In the genomic region with DNA sequence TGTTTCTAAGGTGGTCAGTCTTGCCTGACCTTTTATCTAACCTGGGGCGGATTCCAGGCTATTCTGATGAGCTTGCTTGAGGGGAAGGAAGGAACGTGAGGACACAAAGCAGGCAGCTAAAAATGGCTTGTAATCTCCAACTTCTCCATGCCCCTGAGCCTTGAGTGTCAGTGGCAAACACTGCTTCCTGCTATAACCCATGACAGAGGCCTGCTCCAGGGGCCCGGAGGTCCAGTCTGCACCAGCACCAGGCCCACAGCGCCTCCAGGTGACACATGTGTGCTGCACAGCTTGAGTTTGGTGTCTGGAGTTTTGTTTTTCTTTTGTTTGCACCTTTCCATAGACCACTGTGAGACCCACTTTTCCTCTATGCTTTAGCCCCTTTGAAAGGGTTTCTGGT, we compare ENCODE assay signal across 29 cellular contexts.
DNase-seq lines count a peak whose midpoint lies in the region; ATAC-seq, FAIRE-seq and TF ChIP-seq lines count a peak whose summit lies in the region.
"Had no signal": no experiment of that assay in that cellular context is flagged by ENCODE, and none has a peak within 500 bp of the region (broad histone marks: within the 10 kb centered on the region; RNA-seq: fewer than 3 reads in every experiment).

No MANE protein-coding gene starts in this region.

- TF ChIP-seq EP300 in HepG2 (IDR thresholded peaks at IDR 0.05; ENCODE audit: low read depth in 2 of 2, low read length in 2 of 2) (no peak), HepG2 (CRISPR knock-in tag; IDR thresholded peaks at IDR 0.05; ENCODE audit: borderline replicate concordance) (no peak)

- WGBS in HepG2 (ENCODE audit: low lambda C conversion rate), result 7% methylated on average over 3 of the region's 4 CpGs
- 50% methylated on average over 3 of the region's 4 CpGs for WGBS in right lobe of liver (ENCODE audit: insufficient coverage, low coverage, low lambda C conversion rate, missing lambda C conversion rate)

- no peak overlapping the region for H3K4me3 Mint-ChIP-seq in immature natural killer cell
- H3K4me3 Mint-ChIP-seq: activated CD4-positive, alpha-beta memory T cell treated with anti-CD3 and anti-CD28 coated beads for 36 hours; activated T-helper 17 cell treated with anti-CD3 and anti-CD28 coated beads, Interleukin-2, amount 50 U/mL, for 72 hours; stimulated activated memory B cell treated with anti-CD40 and anti-IgM and Interleukin-4, amounts not matched to agents 10 μg/mL and 1 μg/mL and 100 μg/mL, for 72 hours had no signal

- TF ChIP-seq CTCF in HepG2 (CRISPR knock-in tag; IDR thresholded peaks at IDR 0.05) (no peak; the same call in 1 of the 2 replicates), right lobe of liver (IDR thresholded peaks at IDR 0.05) (no peak), dorsolateral prefrontal cortex (IDR thresholded peaks at IDR 0.05 in 54 of 56, conservative IDR thresholded peaks at IDR 0.05 in 2 of 56; ENCODE audit: low read depth in 1 of 56, partially characterized antibody in 56 of 56) (peak in 4 of 56 donors; percentile 7 to 20 (median 12))

- ATAC-seq in HepG2 (peak; percentile 45; the same call in 2 of the 3 replicates), right lobe of liver (no peak)
- ATAC-seq: activated CD4-positive, CD25-positive, alpha-beta regulatory T cell treated with anti-CD3 and anti-CD28 coated beads, Interleukin-2, amount 50 U/mL, for 24 hours; activated T-helper 17 cell treated with anti-CD3 and anti-CD28 coated beads, Interleukin-2, amount 50 U/mL, for 72 hours; GM12878; sciatic nerve had no signal

- no peak overlapping the region for H3K4me2 ChIP-seq in HepG2 (ENCODE audit: low read depth, low read length)
- H3K4me2 ChIP-seq: BLaER1 treated with 17β-estradiol and CSF1 and Interleukin-3, amounts not matched to agents 10 nM and 100 nM had no signal

- H3K4me1 ChIP-seq in HepG2 (ENCODE audit: insufficient read depth, low read length) (no peaks in the 10 kb centered on the region), right lobe of liver (no peaks in the 10 kb centered on the region)
- H3K4me1 ChIP-seq: BLaER1 treated with 17β-estradiol and CSF1 and Interleukin-3, amounts not matched to agents 10 nM and 100 nM; Caco-2 had no signal

- no peak overlapping the region for H2AFZ ChIP-seq in HepG2 (ENCODE audit: low read length)

- H3K27me3 ChIP-seq in HepG2 (ENCODE audit: control insufficient read depth in 1 of 2, insufficient read depth in 2 of 2, low read length in 2 of 2) (peaks cover 4 to 45% of the 10 kb centered on the region in 2 experiments; a peak in 4 of 5 replicates), right lobe of liver (no peaks in the 10 kb centered on the region), dorsolateral prefrontal cortex (no peaks in the 10 kb centered on the region)
- H3K27me3 ChIP-seq: BLaER1 treated with 17β-estradiol and CSF1 and Interleukin-3, amounts not matched to agents 10 nM and 100 nM had no signal

- no peaks in the 10 kb centered on the region for H3K79me2 ChIP-seq in HepG2 (ENCODE audit: insufficient read depth, low read length)

- H3K9me3 Mint-ChIP-seq in immature natural killer cell, result peaks cover 0 to 5% (median 0%) of the 10 kb centered on the region in 6 donors
- H3K9me3 Mint-ChIP-seq: activated CD4-positive, alpha-beta memory T cell treated with anti-CD3 and anti-CD28 coated beads for 36 hours; activated T-helper 17 cell treated with anti-CD3 and anti-CD28 coated beads, Interleukin-2, amount 50 U/mL, for 72 hours; nephron; stimulated activated memory B cell treated with anti-CD40 and anti-IgM and Interleukin-4, amounts not matched to agents 10 μg/mL and 1 μg/mL and 100 μg/mL, for 72 hours had no signal

- H3K36me3 Mint-ChIP-seq in immature natural killer cell, result no peaks in the 10 kb centered on the region
- H3K36me3 Mint-ChIP-seq: activated CD4-positive, alpha-beta memory T cell treated with anti-CD3 and anti-CD28 coated beads for 36 hours; stimulated activated memory B cell treated with anti-CD40 and anti-IgM and Interleukin-4, amounts not matched to agents 10 μg/mL and 1 μg/mL and 100 μg/mL, for 72 hours had no signal

- FAIRE-seq in HepG2 (lab: Jason Lieb, UNC), result no peak
- FAIRE-seq: GM12878 had no signal

- intact Hi-C loops in HepG2 (cut with micrococcal nuclease; ENCODE audit: unreplicated experiment), result no loop called here
- intact Hi-C loops in right lobe of liver (cut with DNase I), result no loop called here
- intact Hi-C loops in dorsolateral prefrontal cortex (cut with DNase I), result no loop called here

- no peaks in the 10 kb centered on the region for H4K20me1 ChIP-seq in HepG2 (ENCODE audit: insufficient read depth, low read length)
- H4K20me1 ChIP-seq: BLaER1 treated with 17β-estradiol and CSF1 and Interleukin-3, amounts not matched to agents 10 nM and 100 nM had no signal

- POLR2A ChIA-PET in HepG2 (lab: Yijun Ruan, JAX), result no interaction called here

- no peaks in the 10 kb centered on the region for H3K4me1 Mint-ChIP-seq in immature natural killer cell
- H3K4me1 Mint-ChIP-seq: activated T-helper 17 cell treated with anti-CD3 and anti-CD28 coated beads, Interleukin-2, amount 50 U/mL, for 72 hours; stimulated activated memory B cell treated with anti-CD40 and anti-IgM and Interleukin-4, amounts not matched to agents 10 μg/mL and 1 μg/mL and 100 μg/mL, for 72 hours had no signal

- no peak for TF ChIP-seq POLR2A in HepG2 (IDR thresholded peaks at IDR 0.05; ENCODE audit: insufficient read depth in 1 of 2, low read depth in 2 of 2, low read length in 2 of 2)
- TF ChIP-seq POLR2A in right lobe of liver (IDR thresholded peaks at IDR 0.05), result no peak

- BruUV-seq in HepG2 (replicated peaks; lab: Mats Ljungman, UMichigan), result no TSS peak

- in situ Hi-C loops in HepG2 (cut with HindIII; ENCODE audit: extremely low pct_ligation_motif_present, low pct_unique_long_range_greater_than_20kb), result no loop called here

- no peak for DNase-seq in HepG2 (ENCODE audit: low spot score)
- DNase-seq in right lobe of liver, result no peak
- DNase-seq in M059J (ENCODE audit: low read depth), result peak; percentile 3
- no peak for DNase-seq in dorsolateral prefrontal cortex
- DNase-seq in immature natural killer cell, result no peak
- DNase-seq in dedifferentiated amniotic fluid mesenchymal stem cell (ENCODE audit: extremely low spot score), result no peak
- no peak for DNase-seq in RKO (ENCODE audit: low spot score)
- DNase-seq in epidermal melanocyte (ENCODE audit: insufficient read length, low spot score), result no peak
- DNase-seq: activated CD4-positive, alpha-beta memory T cell treated with anti-CD3 and anti-CD28 coated beads for 36 hours; activated CD8-positive, alpha-beta memory T cell treated with anti-CD3 and anti-CD28 coated beads, Interleukin-2, amount 50 U/mL, for 4 hours; activated naive CD4-positive, alpha-beta T cell treated with anti-CD3 and anti-CD28 coated beads, Interleukin-2, amount 50 U/mL, for 16 hours; amniotic stem cell; Caco-2; DND-41; effector CD8-positive, alpha-beta T cell; Kasumi-1; kidney glomerular epithelial cell; NK-92 treated with Interleukin-12 subunit alpha and Interleukin-12 subunit beta, amount 100 ng/mL, for 24 hours; SIG-M5; stimulated activated CD4-positive, alpha-beta T cell treated with anti-CD3 and anti-CD28 coated beads, Interleukin-12 subunit alpha, Interleukin-12 subunit beta, amount 100 ng/mL, for 4 hours; stimulated activated CD4-positive, alpha-beta T cell treated with anti-CD3 and anti-CD28 coated beads, Interleukin-4, amount 100 ng/mL, for 4 hours had no signal

- H3K9me3 ChIP-seq in HepG2 (ENCODE audit: low read length), result no peaks in the 10 kb centered on the region
- H3K9me3 ChIP-seq in right lobe of liver, result no peaks in the 10 kb centered on the region
- H3K9me3 ChIP-seq: Caco-2 had no signal

- H3K27me3 Mint-ChIP-seq in immature natural killer cell (ENCODE audit: low read depth in 3 of 3), result peaks cover 0 to 6% (median 2%) of the 10 kb centered on the region in 3 donors

- TF ChIP-seq RAD21 in HepG2 (CRISPR knock-in tag; IDR thresholded peaks at IDR 0.05), result no peak

- no peak overlapping the region for H3K9ac ChIP-seq in HepG2 (ENCODE audit: insufficient read depth, low read depth, low read length)
- H3K9ac ChIP-seq: BLaER1 treated with 17β-estradiol and CSF1 and Interleukin-3, amounts not matched to agents 10 nM and 100 nM had no signal

- CTCF ChIA-PET in HepG2 (lab: Yijun Ruan, JAX; ENCODE audit: low intra/inter-chr PET ratio, low total read pairs), result no interaction called here

- H3K4me3 ChIP-seq in HepG2 (replicated peaks in 1 of 3; ENCODE audit: insufficient read depth in 1 of 3, low read depth in 2 of 3, low read length in 3 of 3) (no peak overlapping the region), right lobe of liver (no peak overlapping the region), dorsolateral prefrontal cortex (no peak overlapping the region)
- H3K4me3 ChIP-seq: BLaER1 treated with 17β-estradiol and CSF1 and Interleukin-3, amounts not matched to agents 10 nM and 100 nM; GM12878 had no signal

- no peak overlapping the region for H3K27ac ChIP-seq in HepG2 (ENCODE audit: extremely low read length, insufficient read depth, low read length)
- no peak overlapping the region for H3K27ac ChIP-seq in right lobe of liver
- peak overlapping the region in 37 of 59 donors; percentile 1 to 77 (median 46) for H3K27ac ChIP-seq in dorsolateral prefrontal cortex
- H3K27ac ChIP-seq: BLaER1 treated with 17β-estradiol and CSF1 and Interleukin-3, amounts not matched to agents 10 nM and 100 nM; HL-60 had no signal

- H3K36me3 ChIP-seq in HepG2 (replicated peaks in 1 of 2; ENCODE audit: control insufficient read depth in 1 of 2, insufficient read depth in 2 of 2, low read length in 2 of 2) (no peaks in the 10 kb centered on the region), right lobe of liver (no peaks in the 10 kb centered on the region)
- H3K36me3 ChIP-seq: BLaER1 treated with 17β-estradiol and CSF1 and Interleukin-3, amounts not matched to agents 10 nM and 100 nM had no signal

- no peak overlapping the region for H3K27ac Mint-ChIP-seq in immature natural killer cell
- H3K27ac Mint-ChIP-seq: activated CD4-positive, alpha-beta memory T cell treated with anti-CD3 and anti-CD28 coated beads for 36 hours; activated T-helper 17 cell treated with anti-CD3 and anti-CD28 coated beads, Interleukin-2, amount 50 U/mL, for 72 hours; nephron; stimulated activated memory B cell treated with anti-CD40 and anti-IgM and Interleukin-4, amounts not matched to agents 10 μg/mL and 1 μg/mL and 100 μg/mL, for 72 hours had no signal

TF ChIP-seq in HepG2, 621 proteins besides CTCF, POLR2A, EP300 and RAD21 (continues in another document):
- TF ChIP-seq, protein P1, sequence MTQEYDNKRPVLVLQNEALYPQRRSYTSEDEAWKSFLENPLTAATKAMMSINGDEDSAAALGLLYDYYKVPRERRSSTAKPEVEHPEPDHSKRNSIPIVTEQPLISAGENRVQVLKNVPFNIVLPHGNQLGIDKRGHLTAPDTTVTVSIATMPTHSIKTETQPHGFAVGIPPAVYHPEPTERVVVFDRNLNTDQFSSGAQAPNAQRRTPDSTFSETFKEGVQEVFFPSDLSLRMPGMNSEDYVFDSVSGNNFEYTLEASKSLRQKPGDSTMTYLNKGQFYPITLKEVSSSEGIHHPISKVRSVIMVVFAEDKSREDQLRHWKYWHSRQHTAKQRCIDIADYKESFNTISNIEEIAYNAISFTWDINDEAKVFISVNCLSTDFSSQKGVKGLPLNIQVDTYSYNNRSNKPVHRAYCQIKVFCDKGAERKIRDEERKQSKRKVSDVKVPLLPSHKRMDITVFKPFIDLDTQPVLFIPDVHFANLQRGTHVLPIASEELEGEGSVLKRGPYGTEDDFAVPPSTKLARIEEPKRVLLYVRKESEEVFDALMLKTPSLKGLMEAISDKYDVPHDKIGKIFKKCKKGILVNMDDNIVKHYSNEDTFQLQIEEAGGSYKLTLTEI (CRISPR knock-in tag; conservative IDR thresholded peaks at IDR 0.05), result no peak

Comparison
In these comparisons a context has a peak if more than half of its experiments do, and no peak if none do; other contexts are left out.
1. H3K27ac ChIP-seq: peak in dorsolateral prefrontal cortex (37 of 59); none in HepG2 (single experiment) and right lobe of liver (0 of 3).